ENCODE assay signal across 8 cellular contexts in genomic region chr16:47053895-47054294, GRCh38.
"Had no signal": no experiment of that assay in that cellular context is flagged by ENCODE, and none has a peak within 500 bp of the region (broad histone marks: within the 10 kb centered on the region; RNA-seq: fewer than 3 reads in every experiment).

No MANE protein-coding gene starts in this region.

- H3K4me2 ChIP-seq: KMS-11 had no signal

- H3K4me3 ChIP-seq: GM23248, HAP-1 had no signal

- H3K4me1 ChIP-seq: HAP-1 had no signal

- H3K9me3 ChIP-seq: HAP-1 had no signal

- H3K36me3 ChIP-seq: HAP-1 had no signal

- ATAC-seq: HCT116 had no signal

- DNase-seq: GM23248, GOT3, HFFc6, KBM-7 had no signal

- H3K27ac ChIP-seq: GM23248, KMS-11 had no signal

- FAIRE-seq: HTR-8/SVneo had no signal

- H3K9ac ChIP-seq: GM23248, KMS-11 had no signal

- H2AFZ ChIP-seq: GM23248 had no signal
